ENCODE assay signal across 18 cellular contexts in the genomic region with DNA sequence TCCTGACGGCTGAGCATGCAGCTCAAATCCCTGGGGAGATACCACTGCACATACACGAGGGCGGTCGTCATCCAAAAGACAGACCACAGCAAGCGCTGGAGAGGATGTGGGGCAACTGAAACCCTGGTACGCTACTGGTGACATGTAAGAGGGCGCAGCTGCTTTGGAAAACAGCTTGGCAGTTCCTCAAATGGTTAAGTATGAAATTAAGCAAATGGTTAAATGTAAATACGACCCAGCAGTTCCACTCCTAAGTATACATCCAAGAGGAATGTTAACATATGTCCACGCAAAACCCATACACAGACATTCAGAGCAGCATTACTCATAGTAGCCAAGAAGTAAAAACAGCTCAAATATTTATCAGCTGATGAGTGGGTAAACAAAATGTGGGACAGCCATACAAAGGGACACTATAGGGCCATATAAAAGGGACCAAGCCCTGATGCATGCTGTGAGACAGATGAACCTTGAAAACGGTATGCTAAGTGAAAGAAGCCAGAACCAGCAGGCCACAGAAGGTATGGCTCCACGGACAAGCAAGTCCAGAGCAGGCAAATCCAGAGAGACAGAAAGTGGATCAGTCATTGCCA. TPM values are rescaled to one million over a fixed set of nuclear protein-coding genes. Genes with fewer than 3 reads are reported as not detected.
A peak's percentile ranks its signal among the peaks of the same experiment; 100 is the strongest.
DNase-seq lines count a peak whose midpoint lies in the region; ATAC-seq and TF ChIP-seq lines count a peak whose summit lies in the region.
"Had no signal": no experiment of that assay in that cellular context is flagged by ENCODE, and none has a peak within 500 bp of the region (broad histone marks: within the 10 kb centered on the region; RNA-seq: fewer than 3 reads in every experiment).

No MANE protein-coding gene starts in this region.

- H2AFZ ChIP-seq in PC-3 (ENCODE audit: low read length), result no peak overlapping the region
- H2AFZ ChIP-seq: neural progenitor cell had no signal

- intact Hi-C loops in right cardiac atrium (cut with DNase I), result no loop called here
- intact Hi-C loops in PC-3 (cut with micrococcal nuclease), result no loop called here

- H4K20me1 ChIP-seq in PC-3 (ENCODE audit: low read length), result no peaks in the 10 kb centered on the region

- H3K9me3 ChIP-seq in right cardiac atrium (ENCODE audit: control insufficient read depth, low read length) (no peaks in the 10 kb centered on the region), right atrium auricular region (no peaks in the 10 kb centered on the region), PC-3 (ENCODE audit: low read length) (no peaks in the 10 kb centered on the region)
- H3K9me3 ChIP-seq: HAP-1, lower lobe of right lung had no signal

- peaks cover 14% of the 10 kb centered on the region for H3K4me1 ChIP-seq in right cardiac atrium (ENCODE audit: control insufficient read depth, insufficient read depth, low read length)
- H3K4me1 ChIP-seq in right atrium auricular region, result peaks cover 0 to 21% of the 10 kb centered on the region in 2 donors
- peaks cover 7% of the 10 kb centered on the region for H3K4me1 ChIP-seq in PC-3 (ENCODE audit: insufficient read depth, low read length)
- H3K4me1 ChIP-seq: HAP-1 had no signal

- no peaks in the 10 kb centered on the region for H3K9me2 ChIP-seq in PC-3 (replicated peaks; ENCODE audit: low read length)

- POLR2A ChIA-PET in PC-3 (lab: Charles Lee; ENCODE audit: unreplicated experiment), result no interaction called here

- H3K79me2 ChIP-seq in PC-3 (ENCODE audit: low read length), result no peaks in the 10 kb centered on the region

- H3K27ac ChIP-seq in right cardiac atrium (ENCODE audit: low read length) (peak overlapping the region; percentile 75), right atrium auricular region (peak overlapping the region in 1 of 2 donors; percentile 37), PC-3 (ENCODE audit: low read length) (no peak overlapping the region)
- H3K27ac ChIP-seq: lower lobe of right lung, neural progenitor cell had no signal

- H3K27me3 ChIP-seq in right cardiac atrium (ENCODE audit: control insufficient read depth, insufficient read depth) (no peaks in the 10 kb centered on the region), right atrium auricular region (no peaks in the 10 kb centered on the region), PC-3 (ENCODE audit: low read length) (no peaks in the 10 kb centered on the region)
- H3K27me3 ChIP-seq: neural progenitor cell had no signal

- H3K4me2 ChIP-seq in PC-3 (ENCODE audit: low read length), result no peak overlapping the region
- H3K4me2 ChIP-seq: neural progenitor cell had no signal

- DNase-seq in right cardiac atrium, result no peak
- DNase-seq in right atrium auricular region (ENCODE audit: low spot score), result no peak
- peak; percentile 37 for DNase-seq in PC-3
- DNase-seq in hepatic stellate cell (ENCODE audit: low spot score), result peak; percentile 67
- DNase-seq in AG08395 (ENCODE audit: low spot score), result no peak
- DNase-seq in NCI-H510A (lab: John Stamatoyannopoulos, UW), result no peak
- DNase-seq in SKM-1 (lab: John Stamatoyannopoulos, UW; ENCODE audit: unreplicated experiment), result no peak
- no peak for DNase-seq in superior temporal gyrus (ENCODE audit: extremely low spot score)
- DNase-seq: activated CD4-positive, alpha-beta T cell treated with anti-CD3 and anti-CD28 coated beads for 1 hour; activated naive CD4-positive, alpha-beta T cell treated with anti-CD3 and anti-CD28 coated beads, Interleukin-2, amount 50 U/mL, for 16 hours; effector CD4-positive, alpha-beta T cell; lower lobe of right lung; NCI-H2171; SW 1271 had no signal

- ATAC-seq in right cardiac atrium (no peak), PC-3 (peak; percentile 73)
- ATAC-seq: lower lobe of right lung; sciatic nerve; stimulated activated effector memory CD8-positive, alpha-beta T cell treated with anti-CD3 and anti-CD28 coated beads, Interleukin-12 subunit alpha, Interleukin-12 subunit beta, amount 100 ng/mL, for 72 hours had no signal

- H3K9ac ChIP-seq in PC-3 (ENCODE audit: low read length), result no peak overlapping the region
- H3K9ac ChIP-seq: neural progenitor cell had no signal

- no peaks in the 10 kb centered on the region for H3F3A ChIP-seq in PC-3 (ENCODE audit: low read length, unreplicated experiment)

- BruUV-seq in PC-3 (replicated peaks; lab: Mats Ljungman, UMichigan), result no TSS peak

- CTCF ChIA-PET in PC-3 (lab: Charles Lee), result no interaction called here

- H3K4me3 ChIP-seq in right cardiac atrium (ENCODE audit: low read length), result no peak overlapping the region
- H3K4me3 ChIP-seq in right atrium auricular region, result no peak overlapping the region
- H3K4me3 ChIP-seq in PC-3 (ENCODE audit: low read length), result no peak overlapping the region
- H3K4me3 ChIP-seq: HAP-1, lower lobe of right lung, neural progenitor cell had no signal

- WGBS in right cardiac atrium, result 71% methylated on average over 11 of the region's 11 CpGs

- H3K36me3 ChIP-seq in right atrium auricular region, result no peaks in the 10 kb centered on the region
- no peaks in the 10 kb centered on the region for H3K36me3 ChIP-seq in PC-3 (ENCODE audit: low read depth, low read length)
- H3K36me3 ChIP-seq: HAP-1, lower lobe of right lung, neural progenitor cell had no signal

- no peak for TF ChIP-seq CTCF in right atrium auricular region (IDR thresholded peaks at IDR 0.05)
- TF ChIP-seq CTCF in PC-3 (conservative IDR thresholded peaks at IDR 0.05; ENCODE audit: low read depth, low read length), result no peak

RNA-seq across cellular contexts. Expression of a gene that starts 38.5 kb away (rescaled TPM):
- 1 to 10 TPM; 2.1 to 6.9 (median 2.9) TPM for total RNA-seq in right cardiac atrium
- polyA plus RNA-seq in right cardiac atrium, result 12.9 TPM
- total RNA-seq in right atrium auricular region, result 1 to 10 TPM; 2.9 to 4.7 TPM
- total RNA-seq in PC-3 (2014; rRNA removed), result 0.04 TPM in 1 of 2 replicates, not detected in the other

Comparison
In these comparisons a context has a peak if more than half of its experiments do, and no peak if none do; other contexts are left out.
1. DNase-seq: peak in PC-3 (single experiment) and hepatic stellate cell (single experiment); none in right cardiac atrium (0 of 3), right atrium auricular region (single experiment), AG08395 (single experiment), NCI-H510A (single experiment), SKM-1 (single experiment) and superior temporal gyrus (single experiment).